ENCODE assay signal across 8 cellular contexts in the genomic region with DNA sequence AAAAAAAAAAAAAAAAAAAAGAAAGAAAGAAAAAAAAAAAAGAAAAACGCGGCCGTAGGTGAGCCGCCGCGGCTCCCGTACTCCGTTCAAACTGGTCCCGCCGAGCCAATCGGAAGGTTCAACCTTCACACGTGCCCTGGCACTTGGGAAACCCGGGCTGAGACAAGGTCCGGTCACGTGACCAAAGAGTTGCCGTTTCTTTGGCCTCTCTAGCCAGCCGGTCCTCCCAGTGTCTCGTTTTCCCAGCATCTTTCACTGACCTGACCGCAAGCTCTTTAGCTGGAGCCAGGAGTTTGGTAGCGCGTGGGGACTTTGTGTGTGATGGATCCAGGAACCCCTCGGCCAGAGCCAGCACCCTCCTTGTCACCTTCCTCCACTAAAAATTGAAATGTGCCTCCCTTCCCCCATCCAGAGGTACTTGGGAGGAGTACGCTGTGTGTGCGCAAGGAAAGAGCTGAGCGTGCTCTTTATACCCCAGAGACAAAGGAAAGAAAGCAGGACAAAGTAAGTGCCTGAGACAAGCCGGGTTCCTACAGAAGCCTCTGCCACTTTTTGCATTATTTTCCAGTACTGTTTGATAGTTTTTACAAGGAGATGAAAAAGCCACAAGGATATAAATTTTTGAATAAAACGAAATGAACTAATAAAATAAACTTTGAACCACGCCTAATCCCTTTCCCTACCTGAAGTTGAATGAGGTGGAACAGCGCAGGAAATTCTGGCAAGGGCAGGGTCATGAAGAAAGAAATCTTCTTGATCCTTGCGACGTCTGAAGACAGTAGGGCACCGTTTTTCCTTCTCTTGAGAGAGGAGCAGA. TPM values are rescaled to one million over a fixed set of nuclear protein-coding genes. Genes with fewer than 3 reads are reported as not detected.
DNase-seq lines count a peak whose midpoint lies in the region; TF ChIP-seq lines count a peak whose summit lies in the region.

No MANE protein-coding gene starts in this region.

- H2AFZ ChIP-seq in H9 (ENCODE audit: low read length): no peak overlapping the region

- H3K79me1 ChIP-seq in H9 (ENCODE audit: insufficient read depth, low read depth, low read length, poor library complexity, severe bottlenecking): peaks cover 9% of the 10 kb centered on the region

- no peaks in the 10 kb centered on the region for H4K20me1 ChIP-seq in H9 (ENCODE audit: control insufficient read depth, insufficient read depth, insufficient read length)

- H2BK20ac ChIP-seq in H9 (ENCODE audit: low read depth, low read length, poor library complexity, severe bottlenecking): no peak overlapping the region

- peak overlapping the region; percentile 92 for H3K18ac ChIP-seq in H9 (ENCODE audit: insufficient read length, low read depth, low read length)

- H3K23me2 ChIP-seq in H9 (ENCODE audit: insufficient read length, low read depth, low read length, poor library complexity, severe bottlenecking): peaks cover 22% of the 10 kb centered on the region

- H3T11ph ChIP-seq in H9 (ENCODE audit: low read length): no peak overlapping the region

- no CpG with 5 or more reads among the region's 32 CpGs for WGBS in H9 (ENCODE audit: extremely low coverage, insufficient read length, low lambda C conversion rate)

- no peak overlapping the region for H3K23ac ChIP-seq in H9 (ENCODE audit: insufficient read length, low read depth, low read length)

- H2BK120ac ChIP-seq in H9 (ENCODE audit: low read depth, low read length, poor library complexity, severe bottlenecking): no peak overlapping the region

- no peak overlapping the region for H2BK15ac ChIP-seq in H9 (ENCODE audit: low read depth, low read length)

- no peak overlapping the region for H4K8ac ChIP-seq in H9 (replicated peaks; ENCODE audit: insufficient read length, low read depth, low read length)

- H3K9me3 Mint-ChIP-seq in H9: no peaks in the 10 kb centered on the region
- no peaks in the 10 kb centered on the region for H3K9me3 Mint-ChIP-seq in nephron progenitor cell
- no peaks in the 10 kb centered on the region for H3K9me3 Mint-ChIP-seq in stimulated activated naive CD8-positive, alpha-beta T cell treated with anti-CD3 and anti-CD28 coated beads, Interleukin-15, Interleukin-2, amounts not matched to agents 100 ng/mL and 50 ng/mL, for 24 hours

- no peak overlapping the region for H2BK5ac ChIP-seq in H9 (ENCODE audit: insufficient read length, low read length)

- H3K36me3 Mint-ChIP-seq in H9 (ENCODE audit: insufficient read depth in 1 of 3, low read depth in 3 of 3): peaks cover 25 to 38% (median 26%) of the 10 kb centered on the region in 3 experiments; a peak in 6 of 7 replicates
- H3K36me3 Mint-ChIP-seq in nephron progenitor cell (ENCODE audit: low read depth): peaks cover 19% of the 10 kb centered on the region
- peaks cover 55% of the 10 kb centered on the region for H3K36me3 Mint-ChIP-seq in stimulated activated naive CD8-positive, alpha-beta T cell treated with anti-CD3 and anti-CD28 coated beads, Interleukin-15, Interleukin-2, amounts not matched to agents 100 ng/mL and 50 ng/mL, for 24 hours (ENCODE audit: low read depth)

- H3K27ac ChIP-seq in H9 (ENCODE audit: insufficient read length, low read depth, low read length): peak overlapping the region; percentile 30

- H2BK12ac ChIP-seq in H9 (ENCODE audit: insufficient read length, low read depth, low read length): no peak overlapping the region

- peak overlapping the region; percentile 87 for H3K14ac ChIP-seq in H9 (ENCODE audit: insufficient read depth, low read length)

- peak overlapping the region; percentile 19 for H4K5ac ChIP-seq in H9 (ENCODE audit: insufficient read length, low read depth, low read length)

- H2AK5ac ChIP-seq in H9 (ENCODE audit: insufficient read length, low read length): no peak overlapping the region

- H3K9me3 ChIP-seq in H9 (ENCODE audit: control insufficient read depth, low read depth, low read length) (no peaks in the 10 kb centered on the region), MG63 (no peaks in the 10 kb centered on the region)

- H3K27me3 ChIP-seq in H9 (ENCODE audit: insufficient read depth, low read length) (no peaks in the 10 kb centered on the region), MG63 (no peaks in the 10 kb centered on the region)

- H3K4me1 ChIP-seq in H9 (ENCODE audit: insufficient read depth, low read length): no peaks in the 10 kb centered on the region

- peak; percentile 99 for DNase-seq in EH (ENCODE audit: low read depth)
- peak; percentile 97 for DNase-seq in H9
- peak; percentile 100 for DNase-seq in MG63
- DNase-seq in SHP77 (lab: John Stamatoyannopoulos, UW): peak; percentile 98 to 99
- DNase-seq in activated gamma-delta T cell (lab: John Stamatoyannopoulos, UW): peak; percentile 60
- peak; percentile 98 for DNase-seq in fibroblast of the conjunctiva (ENCODE audit: low read depth)
- DNase-seq in nephron progenitor cell: peak; percentile 87

- no peak overlapping the region for H3K4ac ChIP-seq in H9 (ENCODE audit: low read depth, low read length)

- peak overlapping the region; percentile 93 to 99 (median 97) for H3K27ac Mint-ChIP-seq in H9
- H3K27ac Mint-ChIP-seq in nephron progenitor cell: peak overlapping the region; percentile 96
- peak overlapping the region; percentile 94 for H3K27ac Mint-ChIP-seq in stimulated activated naive CD8-positive, alpha-beta T cell treated with anti-CD3 and anti-CD28 coated beads, Interleukin-15, Interleukin-2, amounts not matched to agents 100 ng/mL and 50 ng/mL, for 24 hours

- H3K27me3 Mint-ChIP-seq in H9 (ENCODE audit: low read depth) (no peaks in the 10 kb centered on the region), nephron progenitor cell (ENCODE audit: low read depth, poor library complexity) (no peaks in the 10 kb centered on the region)
- no peaks in the 10 kb centered on the region for H3K27me3 Mint-ChIP-seq in stimulated activated naive CD8-positive, alpha-beta T cell treated with anti-CD3 and anti-CD28 coated beads, Interleukin-15, Interleukin-2, amounts not matched to agents 100 ng/mL and 50 ng/mL, for 24 hours

- H3K56ac ChIP-seq in H9 (ENCODE audit: insufficient read length, low read depth, low read length): no peak overlapping the region

- peaks cover 58% of the 10 kb centered on the region for H3K36me3 ChIP-seq in MG63

- peak overlapping the region; percentile 96 for H3K4me2 ChIP-seq in H9 (ENCODE audit: insufficient read depth, insufficient read length, low read length)

- H4K91ac ChIP-seq in H9 (ENCODE audit: insufficient read length, low read depth, low read length): no peak overlapping the region

- H3K4me1 Mint-ChIP-seq in H9 (peaks cover 15 to 26% of the 10 kb centered on the region in 2 experiments), nephron progenitor cell (peaks cover 41% of the 10 kb centered on the region)
- H3K4me1 Mint-ChIP-seq in stimulated activated naive CD8-positive, alpha-beta T cell treated with anti-CD3 and anti-CD28 coated beads, Interleukin-15, Interleukin-2, amounts not matched to agents 100 ng/mL and 50 ng/mL, for 24 hours (ENCODE audit: low read depth): peaks cover 44% of the 10 kb centered on the region

- H3K9ac ChIP-seq in H9 (ENCODE audit: extremely low read depth, insufficient read length, low read length): peak overlapping the region; percentile 97

- H3K4me3 ChIP-seq in MG63: peak overlapping the region; percentile 60

- peak overlapping the region; percentile 97 to 98 for H3K4me3 Mint-ChIP-seq in H9
- H3K4me3 Mint-ChIP-seq in nephron progenitor cell: peak overlapping the region; percentile 92
- H3K4me3 Mint-ChIP-seq in stimulated activated naive CD8-positive, alpha-beta T cell treated with anti-CD3 and anti-CD28 coated beads, Interleukin-15, Interleukin-2, amounts not matched to agents 100 ng/mL and 50 ng/mL, for 24 hours: peak overlapping the region; percentile 97

- TF ChIP-seq CTCF in H9 (conservative IDR thresholded peaks at IDR 0.05) (no peak), nephron progenitor cell (IDR thresholded peaks at IDR 0.05) (no peak)

- peaks cover 26% of the 10 kb centered on the region; the same call in 1 of the 2 replicates for H3K79me2 ChIP-seq in H9 (ENCODE audit: insufficient read depth, low read length)

RNA-seq across cellular contexts. Expression of gene TNPO2, which starts 1.0 kb away (rescaled TPM):
- 149 and 159 TPM in 2 replicates for total RNA-seq in H9 (2021)
- total RNA-seq in MG63 (2014; rRNA removed; shearing (Covaris generic); ENCODE audit: low replicate concordance): 83.5 and 84.5 TPM in 2 replicates

RNA-seq across cellular contexts. Expression of gene TRIR, which starts 11.7 kb away (rescaled TPM):
- total RNA-seq in H9 (2021): 154 and 161 TPM in 2 replicates
- 816 and 999 TPM in 2 replicates for total RNA-seq in MG63 (2014; rRNA removed; shearing (Covaris generic); ENCODE audit: low replicate concordance)

RNA-seq across cellular contexts. Expression of gene GET3, which starts 14.5 kb away (rescaled TPM):
- 81.3 and 81.6 TPM in 2 replicates for total RNA-seq in H9 (2021)
- 273 and 316 TPM in 2 replicates for total RNA-seq in MG63 (2014; rRNA removed; shearing (Covaris generic); ENCODE audit: low replicate concordance)

RNA-seq across cellular contexts. Expression of gene FBXW9, which starts 26.3 kb away (rescaled TPM):
- 10.8 and 11.7 TPM in 2 replicates for total RNA-seq in H9 (2021)
- total RNA-seq in MG63 (2014; rRNA removed; shearing (Covaris generic); ENCODE audit: low replicate concordance): 31.3 and 46.1 TPM in 2 replicates

RNA-seq across cellular contexts. Expression of gene BEST2, which starts 28.8 kb away (rescaled TPM):
- 1.6 and 2.0 TPM in 2 replicates for total RNA-seq in H9 (2021)
- 0.30 TPM in 1 of 2 replicates, not detected in the other for total RNA-seq in MG63 (2014; rRNA removed; shearing (Covaris generic); ENCODE audit: low replicate concordance)

Comparison
In these comparisons a context has a peak if more than half of its experiments do, and no peak if none do; other contexts are left out.
1. Peak in every context shown above with its lines: DNase-seq, H3K4me3 ChIP-seq and H3K27ac ChIP-seq.